In the genomic region with DNA sequence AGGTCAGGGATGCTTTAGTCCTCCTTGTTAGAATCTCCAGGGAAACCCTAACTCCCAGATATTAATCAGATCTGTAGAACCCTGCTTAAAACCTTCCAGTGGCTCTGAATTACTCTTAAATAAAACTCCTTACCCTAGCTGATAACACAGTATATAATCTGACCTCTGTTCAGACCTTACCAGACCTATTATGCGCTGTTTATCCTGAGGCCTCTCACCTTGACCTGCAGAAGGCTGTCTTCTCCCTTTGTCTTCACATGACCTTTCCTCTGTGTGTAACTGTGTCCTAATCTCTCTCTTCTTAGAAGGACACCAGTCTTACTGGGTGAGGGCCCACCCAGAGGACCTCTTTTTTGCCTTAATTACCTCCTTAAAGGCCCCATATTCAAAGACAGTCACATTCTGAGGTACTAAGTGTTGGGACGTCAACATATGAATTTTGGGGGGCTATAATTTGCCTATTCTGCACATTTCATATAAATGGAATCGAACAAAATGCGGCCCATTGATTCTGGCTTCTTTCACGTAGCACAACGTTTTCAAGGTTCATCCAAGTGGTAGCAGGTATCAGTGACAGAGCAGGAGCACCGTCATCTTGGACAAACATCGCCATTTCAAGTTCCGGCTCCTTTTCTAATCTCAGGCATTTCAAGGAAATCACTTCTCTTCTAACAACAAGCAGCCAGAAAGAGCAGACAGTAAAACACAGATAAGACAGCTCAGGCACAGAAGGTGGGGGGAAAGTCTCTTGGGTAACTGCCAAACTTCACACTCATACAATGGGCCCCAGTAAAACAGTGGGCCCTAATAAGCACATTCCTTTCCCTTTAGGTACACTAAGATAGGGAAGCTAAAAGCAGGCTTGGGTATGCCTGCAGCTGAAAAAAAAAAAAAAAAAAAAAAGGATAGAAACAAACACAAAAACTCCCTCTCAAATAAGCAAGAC, we compare ENCODE assay signal across 12 cellular contexts.
A peak's percentile ranks its signal among the peaks of the same experiment; 100 is the strongest.
DNase-seq lines count a peak whose midpoint lies in the region; ATAC-seq and TF ChIP-seq lines count a peak whose summit lies in the region.
"Had no signal": no experiment of that assay in that cellular context is flagged by ENCODE, and none has a peak within 500 bp of the region (broad histone marks: within the 10 kb centered on the region; RNA-seq: fewer than 3 reads in every experiment).

No MANE protein-coding gene starts in this region.

- intact Hi-C loops in activated B cell treated with CpG ODN at 0.5 μM for 24 hours (cut with micrococcal nuclease): no loop called here

- TF ChIP-seq CTCF in activated B cell treated with CpG ODN at 0.5 μM for 24 hours (IDR thresholded peaks at IDR 0.05) (no peak), fibroblast of villous mesenchyme (IDR thresholded peaks at IDR 0.05; ENCODE audit: insufficient read depth, low read depth, low read length) (no peak), progenitor cell of endocrine pancreas (IDR thresholded peaks at IDR 0.05; ENCODE audit: unreplicated experiment) (no peak), glutamatergic neuron (IDR thresholded peaks at IDR 0.05; ENCODE audit: partially characterized antibody, unreplicated experiment) (no peak)

- H3K27me3 Mint-ChIP-seq in activated B cell treated with CpG ODN at 0.5 μM for 24 hours (no peaks in the 10 kb centered on the region), progenitor cell of endocrine pancreas (no peaks in the 10 kb centered on the region), glutamatergic neuron (ENCODE audit: unreplicated experiment) (no peaks in the 10 kb centered on the region)
- H3K27me3 Mint-ChIP-seq: B cell had no signal

- DNase-seq in GM23248 (peak; percentile 5), activated B cell treated with CpG ODN at 0.5 μM for 24 hours (no peak), fibroblast of villous mesenchyme (ENCODE audit: low read depth) (peak; percentile 37), progenitor cell of endocrine pancreas (ENCODE audit: low spot score, unreplicated experiment) (no peak), glutamatergic neuron (no peak), epidermal melanocyte (ENCODE audit: insufficient read length, low spot score) (no peak)
- DNase-seq: NCI-H748 treated with DMSO at 0.1 percent for 48 hours had no signal

- POLR2A ChIA-PET in activated B cell treated with CpG ODN at 0.5 μM for 24 hours (lab: Charles Lee): interaction anchor here (0.6 kb wide), 2 partner anchors 201 to 934 kb away, joined by 3 to 4 read pairs; no protein-coding TSS in a partner anchor

- no peak overlapping the region for H3K27ac ChIP-seq in GM23248

- no peaks in the 10 kb centered on the region for H3K9me2 ChIP-seq in GM23248 (ENCODE audit: insufficient read depth)

- H3K9ac ChIP-seq in GM23248: no peak overlapping the region

- ATAC-seq in activated B cell treated with CpG ODN at 0.5 μM for 24 hours (ENCODE audit: low read depth) (no peak), GM21528 (IDR thresholded peaks at IDR 0.05; ENCODE audit: low FRiP score, unreplicated experiment) (no peak), GM18868 (IDR thresholded peaks at IDR 0.05; ENCODE audit: unreplicated experiment) (no peak)
- ATAC-seq: esophagus mucosa had no signal

- H3K4me3 Mint-ChIP-seq in activated B cell treated with CpG ODN at 0.5 μM for 24 hours (no peak overlapping the region), progenitor cell of endocrine pancreas (ENCODE audit: low read depth) (no peak overlapping the region), glutamatergic neuron (ENCODE audit: unreplicated experiment) (no peak overlapping the region)
- H3K4me3 Mint-ChIP-seq: B cell, neural crest cell had no signal

- H3K4me3 ChIP-seq in GM23248 (no peak overlapping the region), fibroblast of villous mesenchyme (ENCODE audit: low read depth, low read length) (no peak overlapping the region)

- CTCF ChIA-PET in activated B cell treated with CpG ODN at 0.5 μM for 24 hours (lab: Charles Lee): no interaction called here

- H3K27me3 ChIP-seq in GM23248 (replicated peaks; ENCODE audit: insufficient read depth): no peaks in the 10 kb centered on the region

- no peaks in the 10 kb centered on the region for H3K36me3 Mint-ChIP-seq in activated B cell treated with CpG ODN at 0.5 μM for 24 hours (ENCODE audit: low read depth)
- H3K36me3 Mint-ChIP-seq in progenitor cell of endocrine pancreas (ENCODE audit: insufficient read depth): peaks cover 6% of the 10 kb centered on the region
- no peaks in the 10 kb centered on the region for H3K36me3 Mint-ChIP-seq in glutamatergic neuron (ENCODE audit: unreplicated experiment)

- no peak overlapping the region for H3K4me2 ChIP-seq in GM23248 (ENCODE audit: unreplicated experiment)

- no peak overlapping the region for H2AFZ ChIP-seq in GM23248

- in situ Hi-C loops in GM23248 (cut with MboI): no loop called here

- H3K79me2 ChIP-seq in GM23248 (ENCODE audit: insufficient read depth): no peaks in the 10 kb centered on the region

- 97 to 98% methylated on average over 9 of the region's 9 CpGs for WGBS in GM23248 (ENCODE audit: low coverage in 1 of 2, low lambda C conversion rate in 2 of 2, missing lambda C conversion rate in 2 of 2), 2 experiments

- H3K4me1 Mint-ChIP-seq in activated B cell treated with CpG ODN at 0.5 μM for 24 hours (peaks cover 27% of the 10 kb centered on the region), progenitor cell of endocrine pancreas (ENCODE audit: low read depth) (peaks cover 11% of the 10 kb centered on the region), glutamatergic neuron (ENCODE audit: low read depth, unreplicated experiment) (peaks cover 6% of the 10 kb centered on the region)

- H3K9me3 ChIP-seq in GM23248 (ENCODE audit: low read depth): no peaks in the 10 kb centered on the region

- H3K4me1 ChIP-seq in GM23248 (ENCODE audit: insufficient read depth): peaks cover 47% of the 10 kb centered on the region

- H3K9me3 Mint-ChIP-seq in activated B cell treated with CpG ODN at 0.5 μM for 24 hours: no peaks in the 10 kb centered on the region
- H3K9me3 Mint-ChIP-seq in progenitor cell of endocrine pancreas (ENCODE audit: low read depth): peaks cover 13% of the 10 kb centered on the region
- no peaks in the 10 kb centered on the region for H3K9me3 Mint-ChIP-seq in glutamatergic neuron (ENCODE audit: unreplicated experiment)

- H4K20me1 ChIP-seq in GM23248 (ENCODE audit: insufficient read depth): no peaks in the 10 kb centered on the region

- H3K36me3 ChIP-seq in GM23248 (ENCODE audit: low read depth): no peaks in the 10 kb centered on the region

- H3F3A ChIP-seq in GM23248 (ENCODE audit: insufficient read depth): peaks cover 40% of the 10 kb centered on the region

- H3K27ac Mint-ChIP-seq in activated B cell treated with CpG ODN at 0.5 μM for 24 hours (peak overlapping the region; percentile 1), progenitor cell of endocrine pancreas (peak overlapping the region; percentile 81), glutamatergic neuron (ENCODE audit: unreplicated experiment) (no peak overlapping the region)
- H3K27ac Mint-ChIP-seq: B cell had no signal

Comparison
In these comparisons a context has a peak if more than half of its experiments do, and no peak if none do; other contexts are left out.
1. DNase-seq: peak in GM23248 (single experiment) and fibroblast of villous mesenchyme (single experiment); none in activated B cell treated with CpG ODN at 0.5 μM for 24 hours (single experiment), progenitor cell of endocrine pancreas (single experiment), glutamatergic neuron (single experiment) and epidermal melanocyte (single experiment).